In the genomic region with DNA sequence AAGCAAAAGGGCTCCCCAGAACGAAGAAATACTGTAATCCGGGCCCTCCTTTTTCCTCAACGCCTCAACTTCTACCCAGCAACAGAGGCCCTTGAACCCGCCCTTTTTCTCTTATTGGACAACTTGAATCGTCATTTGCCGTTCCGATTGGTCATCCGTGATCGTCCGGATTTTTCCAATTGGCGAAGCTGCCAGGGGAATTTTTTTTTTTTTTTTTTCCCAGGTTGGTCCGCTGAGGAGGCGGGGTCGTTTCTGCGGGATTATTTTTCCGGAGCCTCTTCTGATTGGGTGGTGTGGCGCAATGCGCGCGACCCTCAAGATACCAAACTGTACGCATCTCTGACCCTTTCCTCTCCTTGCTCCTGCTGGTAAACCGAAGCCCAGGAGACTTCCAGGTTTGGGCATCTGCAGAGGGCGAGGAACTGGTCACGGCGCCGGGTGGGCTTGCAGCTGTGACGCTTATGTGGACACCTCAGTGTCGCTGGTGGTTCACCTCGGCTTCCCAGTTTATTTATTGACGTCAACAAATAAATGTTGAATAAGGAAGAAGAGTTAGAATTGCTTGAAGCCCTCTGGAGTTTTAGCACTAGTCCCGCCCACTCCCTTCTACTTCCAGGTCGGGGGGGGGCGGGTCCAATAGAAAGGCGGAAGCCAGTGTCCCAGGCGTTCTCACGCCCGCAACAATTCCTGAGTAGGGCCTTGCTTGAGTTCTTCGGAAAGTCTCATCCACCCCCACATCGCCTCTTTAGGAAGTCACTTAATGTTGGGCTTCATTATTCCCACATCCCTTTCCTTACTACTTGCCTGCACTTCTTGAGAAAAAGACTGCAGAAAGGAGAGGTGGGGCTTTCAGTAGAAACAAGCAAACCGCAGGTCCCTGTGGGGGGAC, we compare ENCODE assay signal across 8 cellular contexts. TPM values are rescaled to one million over a fixed set of nuclear protein-coding genes. Genes with fewer than 3 reads are reported as not detected.
DNase-seq lines count a peak whose midpoint lies in the region; ATAC-seq and FAIRE-seq lines count a peak whose summit lies in the region.

TTC9C (plus strand) TSS at position 654 of the 889 bp plus-strand sequence. CDS start 363 bp downstream, outside the sequence.

- H3K4ac ChIP-seq in mesenchymal stem cell (ENCODE audit: low read depth in 1 of 2, low read length in 2 of 2), result peak within 1 kb of the TSS; percentile 89 to 96

- 0% methylated on average over 39 of the region's 40 CpGs for WGBS in mesenchymal stem cell

- H2BK120ac ChIP-seq in mesenchymal stem cell (ENCODE audit: low read depth, low read length), result peak within 1 kb of the TSS; percentile 71

- DNase-seq in COLO668 (lab: John Stamatoyannopoulos, UW; ENCODE audit: unreplicated experiment), result peak; percentile 89
- DNase-seq in HTR-8/SVneo (ENCODE audit: insufficient read length, low spot score), result peak; percentile 89
- DNase-seq in NOMO-1 treated with dmso at 0.1 percent for 144 hours (lab: John Stamatoyannopoulos, UW; ENCODE audit: unreplicated experiment), result peak; percentile 98
- DNase-seq in activated CD8-positive, alpha-beta memory T cell treated with anti-CD3 and anti-CD28 coated beads for 48 hours (ENCODE audit: low read depth in 2 of 3, low spot score in 2 of 3), result peak; percentile 61 to 67 (median 61)
- peak; percentile 99 for DNase-seq in mesenchymal stem cell
- DNase-seq in stimulated activated CD8-positive, alpha-beta memory T cell treated with anti-CD3 and anti-CD28 coated beads, Interleukin-12 subunit alpha, Interleukin-12 subunit beta, amount 100 ng/mL, for 4 hours (ENCODE audit: low read depth), result peak; percentile 69

- H3K4me1 ChIP-seq in endocrine pancreas (ENCODE audit: control insufficient read depth, insufficient read depth, low read length) (peaks cover 10% of the 10 kb centered on the region), mesenchymal stem cell (ENCODE audit: control insufficient read depth, insufficient read depth, low read depth, low read length) (peaks cover 7% of the 10 kb centered on the region)

- peak within 1 kb of the TSS; percentile 94 for H4K91ac ChIP-seq in mesenchymal stem cell (ENCODE audit: low read length)

- H2BK15ac ChIP-seq in mesenchymal stem cell (ENCODE audit: low read depth, poor library complexity, severe bottlenecking), result peak within 1 kb of the TSS; percentile 97

- peak within 1 kb of the TSS; percentile 85 for H2BK5ac ChIP-seq in mesenchymal stem cell (ENCODE audit: low read depth, low read length, poor library complexity, severe bottlenecking)

- H3K79me1 ChIP-seq in mesenchymal stem cell (replicated peaks; ENCODE audit: low read length, poor library complexity, severe bottlenecking), result peaks cover 2% of the 10 kb centered on the region

- H3K4me2 ChIP-seq in mesenchymal stem cell (ENCODE audit: low read length, poor library complexity, severe bottlenecking), result peak within 1 kb of the TSS; percentile 99

- peak; percentile 58 for ATAC-seq in GM21367 (IDR thresholded peaks at IDR 0.05; ENCODE audit: unreplicated experiment)

- peak within 1 kb of the TSS in 1 of 2 experiments; percentile 46 for H3K23ac ChIP-seq in mesenchymal stem cell (ENCODE audit: low read length in 2 of 2)

- H3K9ac ChIP-seq in endocrine pancreas (ENCODE audit: control insufficient read depth, insufficient read depth, low read length), result peak within 1 kb of the TSS; percentile 92
- H3K9ac ChIP-seq in mesenchymal stem cell (ENCODE audit: low read length), result peak within 1 kb of the TSS; percentile 98

- peak within 1 kb of the TSS; percentile 99 for H3K27ac ChIP-seq in mesenchymal stem cell (ENCODE audit: low read length, poor library complexity, severe bottlenecking)

- H3K4me3 ChIP-seq in endocrine pancreas (ENCODE audit: control insufficient read depth, insufficient read depth, low read length) (peak within 1 kb of the TSS; percentile 90), mesenchymal stem cell (ENCODE audit: insufficient read depth in 1 of 2, low read depth in 1 of 2, low read length in 2 of 2) (peak within 1 kb of the TSS; percentile 97 to 100)

- peak within 1 kb of the TSS; percentile 60 for H2AK5ac ChIP-seq in mesenchymal stem cell (ENCODE audit: low read length, severe bottlenecking)

- peak within 1 kb of the TSS; percentile 100 for H4K8ac ChIP-seq in mesenchymal stem cell (ENCODE audit: low read length)

- H2AFZ ChIP-seq in mesenchymal stem cell (ENCODE audit: low read depth, low read length), result peak within 1 kb of the TSS; percentile 78

- H3K9me3 ChIP-seq in endocrine pancreas (ENCODE audit: control insufficient read depth, low read length) (no peaks in the 10 kb centered on the region), mesenchymal stem cell (ENCODE audit: control insufficient read depth, low read length) (no peaks in the 10 kb centered on the region)

- H2BK12ac ChIP-seq in mesenchymal stem cell (ENCODE audit: low read length in 2 of 2), result peak within 1 kb of the TSS in 1 of 2 experiments; percentile 46

- peak within 1 kb of the TSS; percentile 99 to 100 for H3K18ac ChIP-seq in mesenchymal stem cell (ENCODE audit: low read depth in 1 of 2, low read length in 2 of 2)

- no peaks in the 10 kb centered on the region for H3K27me3 ChIP-seq in endocrine pancreas (ENCODE audit: control insufficient read depth, insufficient read depth, low read length)
- no peaks in the 10 kb centered on the region for H3K27me3 ChIP-seq in mesenchymal stem cell (ENCODE audit: control insufficient read depth in 1 of 2, insufficient read depth in 1 of 2, low read length in 2 of 2)

- H3K36me3 ChIP-seq in endocrine pancreas (ENCODE audit: control insufficient read depth, insufficient read depth, low read length), result no peaks in the 10 kb centered on the region
- peaks cover 14 to 23% of the 10 kb centered on the region in 2 experiments for H3K36me3 ChIP-seq in mesenchymal stem cell (ENCODE audit: control insufficient read depth in 1 of 2, insufficient read depth in 2 of 2, low read depth in 1 of 2, low read length in 2 of 2)

- H3K14ac ChIP-seq in mesenchymal stem cell (ENCODE audit: low read length in 2 of 2), result peak within 1 kb of the TSS in 1 of 2 experiments; percentile 93

- FAIRE-seq in HTR-8/SVneo (lab: Jason Lieb, UNC), result no peak

RNA-seq across cellular contexts. Expression of gene TTC9C, which starts in this region (rescaled TPM):
- 65.8 TPM for polyA plus RNA-seq in mesenchymal stem cell (2013, experiment 1 of 2)
- 64.2 TPM for polyA plus RNA-seq in mesenchymal stem cell (2013, experiment 2 of 2)

Comparison
In these comparisons a context has a peak if more than half of its experiments do, and no peak if none do; other contexts are left out.
1. Peak in every context shown above with its lines: DNase-seq, ATAC-seq, H3K4me3 ChIP-seq and H3K27ac ChIP-seq.